Comparison of ENCODE assay signal across 9 cellular contexts in the genomic region with DNA sequence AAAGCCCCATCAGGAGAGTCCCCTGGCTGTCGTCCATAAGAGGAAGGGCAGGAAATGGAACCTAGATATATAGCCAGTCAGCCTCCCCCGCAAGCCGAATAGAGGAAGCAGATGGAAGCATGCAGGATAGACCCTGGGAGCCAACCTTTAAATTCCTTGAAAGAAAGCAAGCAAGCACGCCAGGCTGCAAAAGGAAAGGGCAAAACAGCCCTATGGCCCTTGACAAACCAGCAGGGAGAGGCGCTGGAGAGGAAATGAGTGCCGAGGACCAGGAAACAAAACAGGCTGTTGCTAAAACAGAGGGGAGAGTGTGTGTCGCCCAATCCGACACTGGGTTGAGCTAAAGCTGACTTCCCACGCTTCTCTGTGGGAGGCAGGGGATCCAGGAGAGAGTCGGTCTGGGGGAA.
A peak's percentile ranks its signal among the peaks of the same experiment; 100 is the strongest.
DNase-seq lines count a peak whose midpoint lies in the region; ATAC-seq and TF ChIP-seq lines count a peak whose summit lies in the region.
"Had no signal": no experiment of that assay in that cellular context is flagged by ENCODE, and none has a peak within 500 bp of the region (broad histone marks: within the 10 kb centered on the region; RNA-seq: fewer than 3 reads in every experiment).

No MANE protein-coding gene starts in this region.

- H2BK12ac ChIP-seq in neuronal stem cell (ENCODE audit: low read length), result no peak overlapping the region

- H4K91ac ChIP-seq in neuronal stem cell (ENCODE audit: low read depth, low read length, poor library complexity), result no peak overlapping the region

- CTCF ChIA-PET in CD8-positive, alpha-beta T cell (lab: Charles Lee), result no interaction called here
- CTCF ChIA-PET in CD4-positive, alpha-beta memory T cell (lab: Charles Lee; ENCODE audit: partially characterized antibody), result no interaction called here

- TF ChIP-seq CTCF in CD8-positive, alpha-beta T cell (IDR thresholded peaks at IDR 0.05), result no peak

- H3K9me3 ChIP-seq in CD8-positive, alpha-beta T cell (ENCODE audit: low read length), result no peaks in the 10 kb centered on the region
- H3K9me3 ChIP-seq in neuronal stem cell (replicated peaks in 1 of 2; ENCODE audit: control insufficient read depth in 2 of 2, insufficient read depth in 1 of 2, low read depth in 1 of 2, low read length in 2 of 2), result no peaks in the 10 kb centered on the region
- H3K9me3 ChIP-seq in CD4-positive, alpha-beta memory T cell (ENCODE audit: control insufficient read depth in 1 of 2, low read length in 2 of 2), result no peaks in the 10 kb centered on the region

- POLR2A ChIA-PET in CD8-positive, alpha-beta T cell (lab: Charles Lee), result no interaction called here
- POLR2A ChIA-PET in CD4-positive, alpha-beta memory T cell (lab: Charles Lee; ENCODE audit: partially characterized antibody), result no interaction called here

- H3K27me3 ChIP-seq in CD8-positive, alpha-beta T cell (ENCODE audit: insufficient read depth, low read length), result no peaks in the 10 kb centered on the region
- no peaks in the 10 kb centered on the region for H3K27me3 ChIP-seq in neuronal stem cell (ENCODE audit: control insufficient read depth in 3 of 3, insufficient read depth in 3 of 3, low read depth in 1 of 3, low read length in 3 of 3)
- no peaks in the 10 kb centered on the region for H3K27me3 ChIP-seq in CD4-positive, alpha-beta memory T cell (ENCODE audit: insufficient read depth, low read length)

- no peaks in the 10 kb centered on the region for H3K9me3 Mint-ChIP-seq in CD8-positive, alpha-beta T cell
- H3K9me3 Mint-ChIP-seq in CD4-positive, alpha-beta memory T cell, result peaks cover 0 to 5% (median 0%) of the 10 kb centered on the region in 8 donors

- H2BK15ac ChIP-seq in neuronal stem cell (ENCODE audit: low read length), result no peak overlapping the region

- H3K4me3 Mint-ChIP-seq in CD8-positive, alpha-beta T cell, result peak overlapping the region; percentile 51
- H3K4me3 Mint-ChIP-seq in CD4-positive, alpha-beta memory T cell, result peak overlapping the region in 4 of 8 donors; percentile 14 to 42 (median 41)

- peaks cover 18% of the 10 kb centered on the region for H3K27me3 Mint-ChIP-seq in CD8-positive, alpha-beta T cell (ENCODE audit: low read depth)
- peaks cover 2 to 15% of the 10 kb centered on the region in 2 donors for H3K27me3 Mint-ChIP-seq in CD4-positive, alpha-beta memory T cell

- H3K9ac ChIP-seq in neuronal stem cell (ENCODE audit: low read depth, low read length, poor library complexity), result no peak overlapping the region

- H3K36me3 Mint-ChIP-seq in CD8-positive, alpha-beta T cell, result no peaks in the 10 kb centered on the region
- H3K36me3 Mint-ChIP-seq in CD4-positive, alpha-beta memory T cell, result no peaks in the 10 kb centered on the region

- H2AFZ ChIP-seq in neuronal stem cell (ENCODE audit: low read length), result no peak overlapping the region

- H3K4me2 ChIP-seq in neuronal stem cell (ENCODE audit: insufficient read depth, low read length, poor library complexity, severe bottlenecking), result no peak overlapping the region

- no peaks in the 10 kb centered on the region for H3K79me1 ChIP-seq in neuronal stem cell (ENCODE audit: low read depth, low read length)

- no CpG with 5 or more reads among the region's 10 CpGs for WGBS in neuronal stem cell (ENCODE audit: extremely low coverage in 2 of 2, insufficient read length in 2 of 2, insufficient replicate concordance in 1 of 2), 2 donors

- ATAC-seq in CD8-positive, alpha-beta T cell, result no peak
- ATAC-seq: Panc1 had no signal

- no peaks in the 10 kb centered on the region for H3K36me3 ChIP-seq in CD8-positive, alpha-beta T cell (ENCODE audit: insufficient read depth, low read length)
- H3K36me3 ChIP-seq in neuronal stem cell (replicated peaks in 1 of 2; ENCODE audit: control insufficient read depth in 2 of 2, insufficient read depth in 2 of 2, low read length in 2 of 2), result peaks cover 2 to 91% of the 10 kb centered on the region in 2 donors
- no peaks in the 10 kb centered on the region for H3K36me3 ChIP-seq in CD4-positive, alpha-beta memory T cell (ENCODE audit: insufficient read depth, low read length)

- H2AK5ac ChIP-seq in neuronal stem cell (ENCODE audit: low read depth, low read length), result no peak overlapping the region

- no peaks in the 10 kb centered on the region for H3K4me1 ChIP-seq in CD8-positive, alpha-beta T cell (ENCODE audit: insufficient read depth, low read length)
- peaks cover 5 to 9% of the 10 kb centered on the region in 2 donors for H3K4me1 ChIP-seq in neuronal stem cell (ENCODE audit: control insufficient read depth in 2 of 2, insufficient read depth in 1 of 2, low read depth in 1 of 2, low read length in 2 of 2)
- no peaks in the 10 kb centered on the region for H3K4me1 ChIP-seq in CD4-positive, alpha-beta memory T cell (ENCODE audit: insufficient read depth, low read length)

- H3K27ac ChIP-seq in CD8-positive, alpha-beta T cell (ENCODE audit: low read depth, low read length), result no peak overlapping the region
- peak overlapping the region; percentile 11 for H3K27ac ChIP-seq in neuronal stem cell (replicated peaks; ENCODE audit: low read length)
- H3K27ac ChIP-seq in CD4-positive, alpha-beta memory T cell (ENCODE audit: low read depth, low read length), result no peak overlapping the region

- no peak overlapping the region for H2BK120ac ChIP-seq in neuronal stem cell (ENCODE audit: low read depth, low read length)

- H3K18ac ChIP-seq in neuronal stem cell (ENCODE audit: low read length), result peak overlapping the region; percentile 61

- no peak for DNase-seq in CD8-positive, alpha-beta T cell
- DNase-seq in NCI-H2227 (lab: John Stamatoyannopoulos, UW; ENCODE audit: unreplicated experiment), result peak; percentile 2
- DNase-seq in epidermal melanocyte (ENCODE audit: insufficient read length, low spot score), result peak; percentile 20
- peak; percentile 12 for DNase-seq in neuronal stem cell (ENCODE audit: low spot score)
- no peak for DNase-seq in NCI-H2107 (lab: John Stamatoyannopoulos, UW)
- no peak for DNase-seq in CD4-positive, alpha-beta memory T cell
- no peak for DNase-seq in NCI-H1048 (lab: John Stamatoyannopoulos, UW)
- DNase-seq in SIG-M5 treated with dmso at 0.1 percent for 504 hours (lab: John Stamatoyannopoulos, UW; ENCODE audit: unreplicated experiment), result no peak

- peaks cover 10% of the 10 kb centered on the region for H3K4me1 Mint-ChIP-seq in CD8-positive, alpha-beta T cell (ENCODE audit: low read depth)
- H3K4me1 Mint-ChIP-seq in CD4-positive, alpha-beta memory T cell, result peaks cover 0 to 5% (median 4%) of the 10 kb centered on the region in 4 donors

- H4K8ac ChIP-seq in neuronal stem cell (ENCODE audit: low read depth, low read length), result no peak overlapping the region

- H3K23ac ChIP-seq in neuronal stem cell (ENCODE audit: low read depth, low read length, poor library complexity), result no peak overlapping the region

- peak overlapping the region; percentile 11 for H3K4me3 ChIP-seq in CD8-positive, alpha-beta T cell (ENCODE audit: low read depth, low read length)
- no peak overlapping the region for H3K4me3 ChIP-seq in neuronal stem cell (ENCODE audit: low read length in 2 of 2)
- H3K4me3 ChIP-seq in CD4-positive, alpha-beta memory T cell (ENCODE audit: low read length in 2 of 2), result no peak overlapping the region

- no peak overlapping the region for H3K27ac Mint-ChIP-seq in CD8-positive, alpha-beta T cell
- H3K27ac Mint-ChIP-seq in CD4-positive, alpha-beta memory T cell, result no peak overlapping the region

- H2BK5ac ChIP-seq in neuronal stem cell (ENCODE audit: low read length), result no peak overlapping the region

- intact Hi-C loops in CD8-positive, alpha-beta T cell (cut with DNase I, micrococcal nuclease), result no loop called here
- intact Hi-C loops in CD4-positive, alpha-beta memory T cell (cut with micrococcal nuclease), result no loop called here

- no peak overlapping the region for H3K4ac ChIP-seq in neuronal stem cell (ENCODE audit: low read length)

- H3K14ac ChIP-seq in neuronal stem cell (ENCODE audit: low read length), result no peak overlapping the region

Comparison
In these comparisons a context has a peak if more than half of its experiments do, and no peak if none do; other contexts are left out.
1. DNase-seq: peak in NCI-H2227 (single experiment), epidermal melanocyte (single experiment) and neuronal stem cell (single experiment); none in CD8-positive, alpha-beta T cell (0 of 7), NCI-H2107 (single experiment), CD4-positive, alpha-beta memory T cell (0 of 5), NCI-H1048 (single experiment) and SIG-M5 treated with dmso at 0.1 percent for 504 hours (single experiment).